ENCODE assay signal across 10 cellular contexts in genomic region chr5:158560170-158560569, GRCh38.
DNase-seq lines count a peak whose midpoint lies in the region; ATAC-seq and TF ChIP-seq lines count a peak whose summit lies in the region.
"Had no signal": no experiment of that assay in that cellular context is flagged by ENCODE, and none has a peak within 500 bp of the region (broad histone marks: within the 10 kb centered on the region; RNA-seq: fewer than 3 reads in every experiment).

No MANE protein-coding gene starts in this region.

- no peak for TF ChIP-seq POLR2A in stomach (IDR thresholded peaks at IDR 0.05)

- H3K27ac ChIP-seq in right atrium auricular region (no peak overlapping the region), stomach (no peak overlapping the region)

- intact Hi-C loops in Right ventricle myocardium inferior (cut with DNase I) (no loop called here), stomach (cut with DNase I; ENCODE audit: low total_unique reads) (no loop called here)

- in situ Hi-C loops in SK-MEL-5 (cut with HindIII; ENCODE audit: low pct_unique_long_range_greater_than_20kb, low sequenced_read_pairs), result no loop called here

- H3K9me3 ChIP-seq in right atrium auricular region, result no peaks in the 10 kb centered on the region
- H3K9me3 ChIP-seq in stomach, result no peaks in the 10 kb centered on the region

- H3K4me1 ChIP-seq in right atrium auricular region (no peaks in the 10 kb centered on the region), stomach (peaks cover 0 to 13% (median 4%) of the 10 kb centered on the region in 4 donors)

- H3K36me3 ChIP-seq in right atrium auricular region, result no peaks in the 10 kb centered on the region
- H3K36me3 ChIP-seq in stomach, result no peaks in the 10 kb centered on the region

- 15 to 42% (median 34%) methylated on average over 6 of the region's 6 CpGs for WGBS in stomach, 5 donors

- TF ChIP-seq EP300 in stomach (IDR thresholded peaks at IDR 0.05), result no peak

- peak; percentile 78 for ATAC-seq in Right ventricle myocardium inferior
- peak; percentile 91 for ATAC-seq in HG03066 (IDR thresholded peaks at IDR 0.05; ENCODE audit: low read depth, unreplicated experiment)
- ATAC-seq: CD8-positive, alpha-beta T cell had no signal

- H3K27me3 ChIP-seq in right atrium auricular region (no peaks in the 10 kb centered on the region), stomach (no peaks in the 10 kb centered on the region)

- TF ChIP-seq CTCF in right atrium auricular region (IDR thresholded peaks at IDR 0.05) (no peak), stomach (IDR thresholded peaks at IDR 0.05) (no peak)

- DNase-seq in Right ventricle myocardium inferior (ENCODE audit: missing footprints) (no peak), right atrium auricular region (ENCODE audit: low spot score) (no peak), SK-MEL-5 (ENCODE audit: low read depth, low spot score) (peak; percentile 60), stomach (peak; percentile 63), NCI-H1930 (lab: John Stamatoyannopoulos, UW) (no peak), CD1c-positive myeloid dendritic cell (ENCODE audit: extremely low spot score) (no peak), nucleus accumbens (lab: John Stamatoyannopoulos, UW) (no peak)
- DNase-seq: CD8-positive, alpha-beta T cell; T-helper 1 cell had no signal

- H3K4me3 ChIP-seq in right atrium auricular region (no peak overlapping the region), stomach (no peak overlapping the region)

Comparison
In these comparisons a context has a peak if more than half of its experiments do, and no peak if none do; other contexts are left out.
1. DNase-seq: peak in SK-MEL-5 (single experiment) and stomach (single experiment); none in Right ventricle myocardium inferior (single experiment), right atrium auricular region (single experiment), NCI-H1930 (0 of 2), CD1c-positive myeloid dendritic cell (single experiment) and nucleus accumbens (0 of 56).